31 cellular contexts compared by ENCODE assay signal in the genomic region with DNA sequence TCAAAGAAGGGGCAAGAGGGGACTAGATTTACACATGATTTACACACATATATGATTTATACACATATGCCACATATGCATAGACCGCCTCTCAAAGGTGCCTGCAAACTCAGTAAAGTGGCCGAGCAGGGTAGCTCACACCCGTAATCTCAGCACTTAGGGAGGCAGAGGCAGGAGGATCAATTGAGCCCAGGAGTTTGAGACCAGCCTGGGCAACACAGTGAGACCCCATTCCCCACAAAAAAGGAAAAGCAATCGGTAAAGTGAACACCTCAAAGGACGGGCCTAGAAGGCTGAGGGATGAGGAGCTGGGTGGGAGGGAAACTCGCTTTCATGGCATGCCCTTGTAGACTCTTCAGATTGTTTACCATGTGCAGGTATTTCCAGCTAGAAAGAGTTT.
"Had no signal": no experiment of that assay in that cellular context is flagged by ENCODE, and none has a peak within 500 bp of the region (broad histone marks: within the 10 kb centered on the region; RNA-seq: fewer than 3 reads in every experiment).

No MANE protein-coding gene starts in this region.

- ATAC-seq: activated CD8-positive, alpha-beta memory T cell treated with anti-CD3 and anti-CD28 coated beads, Interleukin-2, amount 10 ng/mL, durations not matched to agents 7 days and 5 days; activated CD8-positive, alpha-beta T cell treated with anti-CD3 and anti-CD28 coated beads for 36 hours; activated T-helper 17 cell treated with anti-CD3 and anti-CD28 coated beads, Interleukin-2, amount 50 U/mL, for 72 hours; foreskin keratinocyte; gastrocnemius medialis; heart left ventricle had no signal

- H3K4me3 Mint-ChIP-seq: activated CD4-positive, alpha-beta T cell treated with anti-CD3 and anti-CD28 coated beads, Interleukin-2, amount 10 ng/mL, durations not matched to agents 7 days and 5 days; activated CD8-positive, alpha-beta memory T cell treated with anti-CD3 and anti-CD28 coated beads, Interleukin-2, amount 10 ng/mL, durations not matched to agents 7 days and 5 days; activated CD8-positive, alpha-beta T cell treated with anti-CD3 and anti-CD28 coated beads for 36 hours; activated naive CD8-positive, alpha-beta T cell; activated T-helper 17 cell treated with anti-CD3 and anti-CD28 coated beads, Interleukin-2, amount 50 U/mL, for 72 hours; central memory CD8-positive, alpha-beta T cell; dendritic cell treated with granulocyte-macrophage colony-stimulating factor and Interleukin-4, amounts not matched to agents 40 ng/mL and 50 ng/mL, for 4 days; endodermal cell had no signal

- H3K27ac ChIP-seq: brain microvascular endothelial cell, coronary artery, esophagus muscularis mucosa, foreskin keratinocyte, gastrocnemius medialis, heart left ventricle had no signal

- H3K27me3 Mint-ChIP-seq: activated CD4-positive, alpha-beta T cell treated with anti-CD3 and anti-CD28 coated beads, Interleukin-2, amount 10 ng/mL, durations not matched to agents 7 days and 5 days; activated CD8-positive, alpha-beta memory T cell treated with anti-CD3 and anti-CD28 coated beads, Interleukin-2, amount 10 ng/mL, durations not matched to agents 7 days and 5 days; activated CD8-positive, alpha-beta T cell treated with anti-CD3 and anti-CD28 coated beads for 36 hours; activated naive CD8-positive, alpha-beta T cell; activated T-helper 17 cell treated with anti-CD3 and anti-CD28 coated beads, Interleukin-2, amount 50 U/mL, for 72 hours; central memory CD8-positive, alpha-beta T cell; dendritic cell treated with granulocyte-macrophage colony-stimulating factor and Interleukin-4, amounts not matched to agents 40 ng/mL and 50 ng/mL, for 4 days had no signal

- H3K4me3 ChIP-seq: coronary artery, dorsolateral prefrontal cortex, esophagus muscularis mucosa, gastrocnemius medialis, heart left ventricle had no signal

- H3K9me3 Mint-ChIP-seq: activated CD4-positive, alpha-beta T cell treated with anti-CD3 and anti-CD28 coated beads, Interleukin-2, amount 10 ng/mL, durations not matched to agents 7 days and 5 days; activated CD8-positive, alpha-beta T cell treated with anti-CD3 and anti-CD28 coated beads for 36 hours; activated T-helper 17 cell treated with anti-CD3 and anti-CD28 coated beads, Interleukin-2, amount 50 U/mL, for 72 hours; central memory CD8-positive, alpha-beta T cell; dendritic cell treated with granulocyte-macrophage colony-stimulating factor and Interleukin-4, amounts not matched to agents 40 ng/mL and 50 ng/mL, for 4 days; endodermal cell had no signal

- DNase-seq: activated CD4-positive, alpha-beta T cell treated with anti-CD3 and anti-CD28 coated beads for 1 hour; activated CD4-positive, alpha-beta T cell treated with anti-CD3 and anti-CD28 coated beads for 4 hours; activated CD4-positive, alpha-beta T cell treated with anti-CD3 and anti-CD28 coated beads, Interleukin-2, amount 10 ng/mL, durations not matched to agents 7 days and 5 days; activated CD4-positive, alpha-beta T cell treated with anti-CD3 and anti-CD28 coated beads, Interleukin-2, amount 50 U/mL, for 48 hours; activated CD8-positive, alpha-beta memory T cell treated with anti-CD3 and anti-CD28 coated beads, Interleukin-2, amount 10 ng/mL, durations not matched to agents 7 days and 5 days; activated CD8-positive, alpha-beta memory T cell treated with anti-CD3 and anti-CD28 coated beads, Interleukin-2, amount 50 U/mL, for 4 hours; activated CD8-positive, alpha-beta T cell treated with anti-CD3 and anti-CD28 coated beads for 36 hours; activated effector memory CD4-positive, alpha-beta T cell treated with Interleukin-2 at 50 U/mL for 16 hours; activated gamma-delta T cell treated with Interleukin-2 at 50 U/mL for 16 hours; activated naive CD4-positive, alpha-beta T cell treated with anti-CD3 and anti-CD28 coated beads, Interleukin-2, amount 50 U/mL, for 16 hours; activated naive CD4-positive, alpha-beta T cell treated with Interleukin-2 at 50 U/mL for 16 hours; activated T-cell treated with anti-CD3 and anti-CD28 coated beads, Interleukin-2, amount 50 U/mL, for 1 hour; amniotic stem cell; anterior cingulate cortex; brain microvascular endothelial cell; effector memory CD4-positive, alpha-beta T cell; endodermal cell; erythroblast; foreskin keratinocyte; gastrocnemius medialis; glutamatergic neuron; heart left ventricle; T-helper 1 cell; T-helper 2 cell had no signal

- H3K27ac Mint-ChIP-seq: activated CD4-positive, alpha-beta T cell treated with anti-CD3 and anti-CD28 coated beads, Interleukin-2, amount 10 ng/mL, durations not matched to agents 7 days and 5 days; activated CD8-positive, alpha-beta memory T cell treated with anti-CD3 and anti-CD28 coated beads, Interleukin-2, amount 10 ng/mL, durations not matched to agents 7 days and 5 days; activated CD8-positive, alpha-beta T cell treated with anti-CD3 and anti-CD28 coated beads for 36 hours; activated naive CD8-positive, alpha-beta T cell; activated T-helper 17 cell treated with anti-CD3 and anti-CD28 coated beads, Interleukin-2, amount 50 U/mL, for 72 hours; dendritic cell treated with granulocyte-macrophage colony-stimulating factor and Interleukin-4, amounts not matched to agents 40 ng/mL and 50 ng/mL, for 4 days; endodermal cell had no signal

- H3K9me3 ChIP-seq: esophagus muscularis mucosa, gastrocnemius medialis, heart left ventricle had no signal

- H3K27me3 ChIP-seq: brain microvascular endothelial cell, dorsolateral prefrontal cortex, esophagus muscularis mucosa, foreskin keratinocyte, gastrocnemius medialis, heart left ventricle had no signal
